In the genomic region with DNA sequence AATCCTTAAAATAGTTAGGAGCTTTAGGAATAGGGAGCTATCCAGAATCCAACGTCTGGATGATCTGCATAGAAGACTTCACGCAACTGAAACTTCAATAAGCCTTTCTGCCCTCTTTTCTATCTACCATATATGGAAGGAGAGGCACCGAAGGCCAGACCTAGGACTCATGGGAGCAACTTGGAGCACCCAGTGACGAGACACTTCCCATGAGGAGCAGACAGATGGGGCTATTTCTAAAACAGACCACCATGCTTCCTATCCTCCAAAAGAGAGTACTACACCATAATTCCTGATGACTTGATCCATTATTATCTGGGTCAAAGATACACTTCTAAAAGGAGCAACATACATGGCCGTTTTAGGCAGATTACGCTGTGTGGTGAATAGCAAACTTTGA, we compare ENCODE assay signal across 32 cellular contexts.
"Had no signal": no experiment of that assay in that cellular context is flagged by ENCODE, and none has a peak within 500 bp of the region (broad histone marks: within the 10 kb centered on the region; RNA-seq: fewer than 3 reads in every experiment).

No MANE protein-coding gene starts in this region.

- H3K36me3 ChIP-seq: WERI-Rb-1 had no signal

- DNase-seq: activated CD4-positive, alpha-beta memory T cell treated with anti-CD3 and anti-CD28 coated beads, Interleukin-2, amount 10 ng/mL, durations not matched to agents 7 days and 5 days; activated CD4-positive, alpha-beta T cell treated with anti-CD3 and anti-CD28 coated beads for 4 hours; activated CD4-positive, alpha-beta T cell treated with anti-CD3 and anti-CD28 coated beads, Interleukin-2, amount 10 ng/mL, durations not matched to agents 7 days and 5 days; activated CD4-positive, alpha-beta T cell treated with anti-CD3 and anti-CD28 coated beads, Interleukin-2, amount 50 U/mL, for 4 hours; activated CD4-positive, CD25-positive, alpha-beta regulatory T cell; activated CD4-positive, CD25-positive, alpha-beta regulatory T cell treated with anti-CD3 and anti-CD28 coated beads, Interleukin-2, amount 50 U/mL, for 72 hours; activated effector memory CD4-positive, alpha-beta T cell treated with Interleukin-2 at 50 U/mL for 16 hours; activated gamma-delta T cell treated with Interleukin-2 at 50 U/mL for 16 hours; activated naive CD4-positive, alpha-beta T cell treated with anti-CD3 and anti-CD28 coated beads, Interleukin-2, amount 50 U/mL, for 16 hours; activated naive CD4-positive, alpha-beta T cell treated with Interleukin-2 at 50 U/mL for 16 hours; activated T-cell treated with anti-CD3 and anti-CD28 coated beads, Interleukin-2, amount 50 U/mL, for 4 hours; amniotic stem cell; brain microvascular endothelial cell; dorsolateral prefrontal cortex; effector memory CD4-positive, alpha-beta T cell; erythroblast; esophagus squamous epithelium; foreskin melanocyte; heart right ventricle; T-helper 1 cell; T-helper 17 cell; T1000; WERI-Rb-1 had no signal

- H3K4me1 Mint-ChIP-seq: activated T-helper 17 cell treated with anti-CD3 and anti-CD28 coated beads, Interleukin-2, amount 50 U/mL, for 72 hours; central memory CD8-positive, alpha-beta T cell; T-helper 17 cell had no signal

- H3K4me1 ChIP-seq: heart right ventricle had no signal

- H3K27me3 ChIP-seq: brain microvascular endothelial cell, dorsolateral prefrontal cortex, esophagus squamous epithelium, gastroesophageal sphincter, heart right ventricle had no signal

- H3K27ac Mint-ChIP-seq: activated CD4-positive, alpha-beta memory T cell treated with anti-CD3 and anti-CD28 coated beads, Interleukin-2, amount 10 ng/mL, durations not matched to agents 7 days and 5 days; activated CD4-positive, alpha-beta T cell treated with anti-CD3 and anti-CD28 coated beads, Interleukin-2, amount 10 ng/mL, durations not matched to agents 7 days and 5 days; activated naive CD8-positive, alpha-beta T cell; activated T-helper 17 cell treated with anti-CD3 and anti-CD28 coated beads, Interleukin-2, amount 50 U/mL, for 72 hours; dendritic cell treated with granulocyte-macrophage colony-stimulating factor and Interleukin-4, amounts not matched to agents 40 ng/mL and 50 ng/mL, for 4 days; T-helper 17 cell; T-helper 2 cell treated with Interferon-gamma antibody and Interleukin-4, amounts not matched to agents 5 μg/mL and 100 μg/mL, for 36 hours had no signal

- H3K4me3 Mint-ChIP-seq: activated CD4-positive, alpha-beta memory T cell treated with anti-CD3 and anti-CD28 coated beads, Interleukin-2, amount 10 ng/mL, durations not matched to agents 7 days and 5 days; activated CD4-positive, alpha-beta T cell treated with anti-CD3 and anti-CD28 coated beads, Interleukin-2, amount 10 ng/mL, durations not matched to agents 7 days and 5 days; activated naive CD8-positive, alpha-beta T cell; activated T-cell treated with anti-CD3 and anti-CD28 coated beads, Interleukin-2, amount 50 U/mL, for 4 hours; activated T-helper 17 cell treated with anti-CD3 and anti-CD28 coated beads, Interleukin-2, amount 50 U/mL, for 72 hours; central memory CD8-positive, alpha-beta T cell; dendritic cell treated with granulocyte-macrophage colony-stimulating factor and Interleukin-4, amounts not matched to agents 40 ng/mL and 50 ng/mL, for 4 days; T-helper 17 cell; T-helper 2 cell treated with Interferon-gamma antibody and Interleukin-4, amounts not matched to agents 5 μg/mL and 100 μg/mL, for 36 hours had no signal

- H3K9me3 ChIP-seq: esophagus squamous epithelium, gastroesophageal sphincter, heart right ventricle had no signal

- H3K27me3 Mint-ChIP-seq: activated CD4-positive, alpha-beta memory T cell treated with anti-CD3 and anti-CD28 coated beads, Interleukin-2, amount 10 ng/mL, durations not matched to agents 7 days and 5 days; activated CD4-positive, alpha-beta T cell treated with anti-CD3 and anti-CD28 coated beads, Interleukin-2, amount 10 ng/mL, durations not matched to agents 7 days and 5 days; activated naive CD8-positive, alpha-beta T cell; activated T-helper 17 cell treated with anti-CD3 and anti-CD28 coated beads, Interleukin-2, amount 50 U/mL, for 72 hours; central memory CD8-positive, alpha-beta T cell; dendritic cell treated with granulocyte-macrophage colony-stimulating factor and Interleukin-4, amounts not matched to agents 40 ng/mL and 50 ng/mL, for 4 days; T-helper 17 cell had no signal

- H3K27ac ChIP-seq: brain microvascular endothelial cell, coronary artery, dorsolateral prefrontal cortex, esophagus squamous epithelium, gastroesophageal sphincter, heart right ventricle, WERI-Rb-1 had no signal

- ATAC-seq: activated T-cell treated with anti-CD3 and anti-CD28 coated beads, Interleukin-2, amount 50 U/mL, for 4 hours; activated T-helper 17 cell treated with anti-CD3 and anti-CD28 coated beads, Interleukin-2, amount 50 U/mL, for 72 hours; gastroesophageal sphincter; heart right ventricle; T-helper 17 cell had no signal

- FAIRE-seq: astrocyte, bronchial epithelial cell had no signal

- H3K9me3 Mint-ChIP-seq: activated CD4-positive, alpha-beta memory T cell treated with anti-CD3 and anti-CD28 coated beads, Interleukin-2, amount 10 ng/mL, durations not matched to agents 7 days and 5 days; activated CD4-positive, alpha-beta T cell treated with anti-CD3 and anti-CD28 coated beads, Interleukin-2, amount 10 ng/mL, durations not matched to agents 7 days and 5 days; activated T-cell treated with anti-CD3 and anti-CD28 coated beads, Interleukin-2, amount 50 U/mL, for 4 hours; activated T-helper 17 cell treated with anti-CD3 and anti-CD28 coated beads, Interleukin-2, amount 50 U/mL, for 72 hours; central memory CD8-positive, alpha-beta T cell; dendritic cell treated with granulocyte-macrophage colony-stimulating factor and Interleukin-4, amounts not matched to agents 40 ng/mL and 50 ng/mL, for 4 days; T-helper 2 cell treated with Interferon-gamma antibody and Interleukin-4, amounts not matched to agents 5 μg/mL and 100 μg/mL, for 36 hours had no signal

- H3K4me3 ChIP-seq: coronary artery, dorsolateral prefrontal cortex, esophagus squamous epithelium, gastroesophageal sphincter, heart right ventricle had no signal
